In genomic region chr1:226787071-226787470, GRCh38 we compare ENCODE assay signal across 18 cellular contexts. TPM values are rescaled to one million over a fixed set of nuclear protein-coding genes. Genes with fewer than 3 reads are reported as not detected.
DNase-seq lines count a peak whose midpoint lies in the region; ATAC-seq and TF ChIP-seq lines count a peak whose summit lies in the region.
"Had no signal": no experiment of that assay in that cellular context is flagged by ENCODE, and none has a peak within 500 bp of the region (broad histone marks: within the 10 kb centered on the region; RNA-seq: fewer than 3 reads in every experiment).

No MANE protein-coding gene starts in this region.

- no peak for TF ChIP-seq CTCF in transverse colon (IDR thresholded peaks at IDR 0.05)
- no peak for TF ChIP-seq CTCF in mucosa of descending colon (IDR thresholded peaks at IDR 0.05)

- no peak for TF ChIP-seq POLR2A in transverse colon (IDR thresholded peaks at IDR 0.05)

- H3K9me3 ChIP-seq in transverse colon (no peaks in the 10 kb centered on the region), mucosa of descending colon (no peaks in the 10 kb centered on the region)

- TF ChIP-seq EP300 in transverse colon (IDR thresholded peaks at IDR 0.05; ENCODE audit: low read depth), result no peak

- in situ Hi-C loops in transverse colon (cut with MboI; ENCODE audit: low pct_ligation_motif_present in 1 of 4, low pct_unique_long_range_greater_than_20kb in 1 of 4, low sequenced_read_pairs in 3 of 4), result no loop called here

- H3K4me1 ChIP-seq in transverse colon (peaks cover 0 to 18% (median 7%) of the 10 kb centered on the region in 4 donors), mucosa of descending colon (ENCODE audit: low read depth) (no peaks in the 10 kb centered on the region)

- intact Hi-C loops in transverse colon (cut with DNase I; ENCODE audit: low total_unique reads), result no loop called here
- intact Hi-C loops in mucosa of descending colon (cut with DNase I, micrococcal nuclease), result no loop called here

- WGBS in transverse colon (ENCODE audit: low coverage in 1 of 2), 2 donors, result 69 to 86% methylated on average over 1 to 2 of the region's 2 CpGs

- ATAC-seq in mucosa of descending colon, result no peak

- peak; percentile 89 for DNase-seq in globus pallidus (ENCODE audit: low spot score)
- peak; percentile 97 for DNase-seq in pons (ENCODE audit: low spot score)
- DNase-seq in transverse colon, result no peak
- no peak for DNase-seq in mucosa of descending colon
- no peak for DNase-seq in NCI-H2171 (lab: John Stamatoyannopoulos, UW)
- DNase-seq in NK-92 (lab: John Stamatoyannopoulos, UW; ENCODE audit: unreplicated experiment), result no peak
- DNase-seq: ACHN; AML-193; EL; H9; Kasumi-1; MM.1S; NCI-H1092 treated with DMSO at 0.1 percent for 48 hours; NCI-H2227 treated with DMSO at 0.1 percent for 48 hours; NCI-H526 treated with DMSO at 0.1 percent for 48 hours; NK-92 treated with Interleukin-12 subunit alpha and Interleukin-12 subunit beta, amount 100 ng/mL, for 24 hours; SHP77 treated with DMSO at 0.1 percent for 48 hours had no signal

- H3K4me3 ChIP-seq in transverse colon (no peak overlapping the region), mucosa of descending colon (no peak overlapping the region)

- no peaks in the 10 kb centered on the region for H3K27me3 ChIP-seq in transverse colon

- H3K36me3 ChIP-seq in transverse colon (no peaks in the 10 kb centered on the region), mucosa of descending colon (ENCODE audit: low read depth) (no peaks in the 10 kb centered on the region)

- H3K27ac ChIP-seq in angular gyrus (ENCODE audit: low read depth, low read length) (peak overlapping the region; percentile 56), transverse colon (peak overlapping the region; percentile 3 to 79 (median 54))

RNA-seq across cellular contexts. Expression of gene ITPKB, which starts 48.0 kb away (rescaled TPM):
- total RNA-seq in transverse colon, result 10 to 100 TPM; 14.3 to 57.6 (median 23.7) TPM
- total RNA-seq in mucosa of descending colon, result 10 to 100 TPM in 2 of 3 donors, 1 to 10 TPM in 1; 9.5 to 90.3 (median 11.7) TPM

Comparison
In these comparisons a context has a peak if more than half of its experiments do, and no peak if none do; other contexts are left out.
1. DNase-seq: peak in globus pallidus (single experiment) and pons (single experiment); none in transverse colon (single experiment), mucosa of descending colon (0 of 3), NCI-H2171 (single experiment) and NK-92 (single experiment).